8 cellular contexts compared by ENCODE assay signal in the genomic region with DNA sequence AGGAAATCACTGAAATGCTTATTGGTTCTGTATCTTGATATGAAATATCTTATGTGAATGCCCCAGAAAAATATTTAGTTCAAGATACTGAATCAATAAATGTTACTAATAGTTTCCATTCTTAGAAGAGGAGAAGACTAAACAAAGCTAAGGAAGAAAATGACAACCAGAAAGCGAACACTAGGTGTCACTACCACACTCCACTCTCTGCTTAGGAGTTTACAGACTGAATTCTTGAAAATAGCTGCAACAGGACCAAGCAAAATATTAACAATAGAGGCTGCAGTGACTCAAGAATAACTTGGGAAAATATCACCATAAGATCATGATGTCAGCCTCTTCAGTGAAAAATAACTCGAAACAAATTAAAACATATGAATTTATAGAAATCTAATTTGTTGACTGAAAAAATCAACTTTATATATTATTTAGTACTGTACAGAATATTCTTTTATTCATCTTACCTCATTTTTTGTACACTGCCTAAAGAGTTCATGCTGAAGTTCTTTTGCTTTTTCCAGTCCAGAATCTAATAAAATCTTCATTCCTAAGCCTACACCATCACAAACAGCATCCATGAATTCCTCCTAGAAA.
DNase-seq lines count a peak whose midpoint lies in the region; ATAC-seq and TF ChIP-seq lines count a peak whose summit lies in the region.

No MANE protein-coding gene starts in this region.

- intact Hi-C loops in testis (cut with DNase I; ENCODE audit: low total_unique reads), result no loop called here

- H4K91ac ChIP-seq in neuronal stem cell (ENCODE audit: low read depth, low read length, poor library complexity), result no peak overlapping the region

- POLR2A ChIA-PET in activated CD8-positive, alpha-beta T cell treated with anti-CD3 and anti-CD28 coated beads, Interleukin-2, amount 10 ng/mL, durations not matched to agents 7 days and 5 days (lab: Charles Lee), result interaction anchor here (0.6 kb wide), 1 partner anchor 60 kb away, joined by 4 read pairs; no protein-coding TSS in a partner anchor

- DNase-seq in AG09309 (ENCODE audit: low read depth) (peak; percentile 28), GM06990 (ENCODE audit: extremely low read depth, insufficient read length) (peak; percentile 22), MM.1S (peak; percentile 45), hepatocyte (ENCODE audit: low spot score) (peak; percentile 70), testis (peak; percentile 21), neuronal stem cell (ENCODE audit: low spot score) (no peak)
- DNase-seq in activated CD8-positive, alpha-beta T cell treated with anti-CD3 and anti-CD28 coated beads, Interleukin-2, amount 10 ng/mL, durations not matched to agents 7 days and 5 days, result peak; percentile 30

- CTCF ChIA-PET in activated CD8-positive, alpha-beta T cell treated with anti-CD3 and anti-CD28 coated beads, Interleukin-2, amount 10 ng/mL, durations not matched to agents 7 days and 5 days (lab: Charles Lee), result interaction anchor here (0.8 to 2.3 kb wide), 23 partner anchors 9 to 989 kb away, joined by 3 to 12 read pairs (median 5); partner anchors contain the start of gene KIF14

- TF ChIP-seq CTCF in AG09309 (IDR thresholded peaks at IDR 0.05; ENCODE audit: control insufficient read depth, insufficient read depth, low read depth, low read length, missing control alignments) (peak; percentile 74), GM06990 (IDR thresholded peaks at IDR 0.05; ENCODE audit: insufficient read depth, low read length, poor library complexity, severe bottlenecking) (peak; percentile 65), MM.1S (IDR thresholded peaks at IDR 0.05; ENCODE audit: low read length) (peak; percentile 79), hepatocyte (IDR thresholded peaks at IDR 0.05; ENCODE audit: poor library complexity) (peak; percentile 71), testis (IDR thresholded peaks at IDR 0.05) (peak; percentile 27 to 53 (median 40))

- no peak overlapping the region for H3K4me2 ChIP-seq in MM.1S (ENCODE audit: low read depth, low read length)
- no peak overlapping the region for H3K4me2 ChIP-seq in hepatocyte
- no peak overlapping the region for H3K4me2 ChIP-seq in neuronal stem cell (ENCODE audit: insufficient read depth, low read length, poor library complexity, severe bottlenecking)

- no peak overlapping the region for H3K9ac ChIP-seq in MM.1S (ENCODE audit: low read length)
- no peak overlapping the region for H3K9ac ChIP-seq in neuronal stem cell (ENCODE audit: low read depth, low read length, poor library complexity)

- H2BK15ac ChIP-seq in neuronal stem cell (ENCODE audit: low read length), result no peak overlapping the region

- H3K9me3 ChIP-seq in MM.1S (replicated peaks; ENCODE audit: insufficient read depth, low read length) (no peaks in the 10 kb centered on the region), hepatocyte (ENCODE audit: low read depth) (no peaks in the 10 kb centered on the region), testis (no peaks in the 10 kb centered on the region), neuronal stem cell (replicated peaks in 1 of 2; ENCODE audit: control insufficient read depth in 2 of 2, insufficient read depth in 1 of 2, low read depth in 1 of 2, low read length in 2 of 2) (no peaks in the 10 kb centered on the region)

- no peaks in the 10 kb centered on the region for H3K79me1 ChIP-seq in neuronal stem cell (ENCODE audit: low read depth, low read length)

- no peak overlapping the region for H2BK120ac ChIP-seq in neuronal stem cell (ENCODE audit: low read depth, low read length)

- H2BK5ac ChIP-seq in neuronal stem cell (ENCODE audit: low read length), result no peak overlapping the region

- no peaks in the 10 kb centered on the region for H3K27me3 Mint-ChIP-seq in activated CD8-positive, alpha-beta T cell treated with anti-CD3 and anti-CD28 coated beads, Interleukin-2, amount 10 ng/mL, durations not matched to agents 7 days and 5 days (ENCODE audit: low read depth)

- H3K79me2 ChIP-seq in MM.1S (ENCODE audit: low read length) (no peaks in the 10 kb centered on the region), hepatocyte (no peaks in the 10 kb centered on the region)

- H3K4me1 ChIP-seq in MM.1S (ENCODE audit: low read length) (no peaks in the 10 kb centered on the region), hepatocyte (ENCODE audit: insufficient read depth) (no peaks in the 10 kb centered on the region), testis (no peaks in the 10 kb centered on the region), neuronal stem cell (ENCODE audit: control insufficient read depth in 2 of 2, insufficient read depth in 1 of 2, low read depth in 1 of 2, low read length in 2 of 2) (peaks cover 2 to 9% of the 10 kb centered on the region in 2 donors)

- H3K27ac ChIP-seq in MM.1S (ENCODE audit: low read length), result no peak overlapping the region
- H3K27ac ChIP-seq in hepatocyte, result no peak overlapping the region
- no peak overlapping the region for H3K27ac ChIP-seq in testis
- no peak overlapping the region for H3K27ac ChIP-seq in neuronal stem cell (replicated peaks; ENCODE audit: low read length)

- no peak overlapping the region for H4K8ac ChIP-seq in neuronal stem cell (ENCODE audit: low read depth, low read length)

- 63% methylated on average over 2 of the region's 2 CpGs for WGBS in hepatocyte (ENCODE audit: low lambda C conversion rate, missing lambda C conversion rate)
- WGBS in testis, 2 donors, result 68% methylated on average over 2 of the region's 2 CpGs
- no CpG with 5 or more reads among the region's 2 CpGs for WGBS in neuronal stem cell (ENCODE audit: extremely low coverage in 2 of 2, insufficient read length in 2 of 2, insufficient replicate concordance in 1 of 2), 2 donors

- no peak overlapping the region for H3K23ac ChIP-seq in neuronal stem cell (ENCODE audit: low read depth, low read length, poor library complexity)

- 0 out of 2 replicates have a peak, but pooled peaks cover 4% of the 10 kb centered on the region for H3F3A ChIP-seq in MM.1S (ENCODE audit: insufficient read depth, low read length)

- H2AK5ac ChIP-seq in neuronal stem cell (ENCODE audit: low read depth, low read length), result no peak overlapping the region

- H3K18ac ChIP-seq in neuronal stem cell (ENCODE audit: low read length), result no peak overlapping the region

- H3K27me3 ChIP-seq in GM06990 (replicated peaks; ENCODE audit: control insufficient read depth, insufficient read depth, low read length) (no peaks in the 10 kb centered on the region), MM.1S (replicated peaks; ENCODE audit: insufficient read depth, low read length) (no peaks in the 10 kb centered on the region), hepatocyte (no peaks in the 10 kb centered on the region), testis (no peaks in the 10 kb centered on the region), neuronal stem cell (ENCODE audit: control insufficient read depth in 3 of 3, insufficient read depth in 3 of 3, low read depth in 1 of 3, low read length in 3 of 3) (no peaks in the 10 kb centered on the region)

- H4K20me1 ChIP-seq in MM.1S (ENCODE audit: insufficient read depth, low read length), result no peaks in the 10 kb centered on the region
- no peaks in the 10 kb centered on the region for H4K20me1 ChIP-seq in hepatocyte (ENCODE audit: insufficient read depth, poor library complexity, severe bottlenecking)

- no peak overlapping the region for H3K4me3 ChIP-seq in AG09309 (ENCODE audit: control insufficient read depth, low read depth, low read length)
- H3K4me3 ChIP-seq in GM06990 (replicated peaks; ENCODE audit: low read depth, low read length), result no peak overlapping the region
- H3K4me3 ChIP-seq in MM.1S (ENCODE audit: low read length), result no peak overlapping the region
- no peak overlapping the region for H3K4me3 ChIP-seq in hepatocyte
- no peak overlapping the region for H3K4me3 ChIP-seq in testis
- H3K4me3 ChIP-seq in neuronal stem cell (ENCODE audit: low read length in 2 of 2), result no peak overlapping the region

- H3K36me3 Mint-ChIP-seq in activated CD8-positive, alpha-beta T cell treated with anti-CD3 and anti-CD28 coated beads, Interleukin-2, amount 10 ng/mL, durations not matched to agents 7 days and 5 days (ENCODE audit: low read depth), result peaks cover 45% of the 10 kb centered on the region

- no peaks in the 10 kb centered on the region for H3K9me2 ChIP-seq in MM.1S (replicated peaks; ENCODE audit: insufficient read depth, low read length)
- no peaks in the 10 kb centered on the region for H3K9me2 ChIP-seq in hepatocyte (replicated peaks; ENCODE audit: insufficient read depth)

- H3K27ac Mint-ChIP-seq in activated CD8-positive, alpha-beta T cell treated with anti-CD3 and anti-CD28 coated beads, Interleukin-2, amount 10 ng/mL, durations not matched to agents 7 days and 5 days, result no peak overlapping the region

- H3K9me3 Mint-ChIP-seq in activated CD8-positive, alpha-beta T cell treated with anti-CD3 and anti-CD28 coated beads, Interleukin-2, amount 10 ng/mL, durations not matched to agents 7 days and 5 days (ENCODE audit: insufficient read depth), result no peaks in the 10 kb centered on the region

- no peak overlapping the region for H3K14ac ChIP-seq in neuronal stem cell (ENCODE audit: low read length)

- TF ChIP-seq POLR2A in testis (IDR thresholded peaks at IDR 0.05), result no peak

- no peak for ATAC-seq in activated CD8-positive, alpha-beta T cell treated with anti-CD3 and anti-CD28 coated beads, Interleukin-2, amount 10 ng/mL, durations not matched to agents 7 days and 5 days
- ATAC-seq in HG03521 (IDR thresholded peaks at IDR 0.05; ENCODE audit: unreplicated experiment), result no peak

- H2AFZ ChIP-seq in MM.1S (ENCODE audit: low read length), result no peak overlapping the region
- no peak overlapping the region for H2AFZ ChIP-seq in hepatocyte
- no peak overlapping the region for H2AFZ ChIP-seq in neuronal stem cell (ENCODE audit: low read length)

- no peak overlapping the region for H3K4me3 Mint-ChIP-seq in activated CD8-positive, alpha-beta T cell treated with anti-CD3 and anti-CD28 coated beads, Interleukin-2, amount 10 ng/mL, durations not matched to agents 7 days and 5 days

- peaks cover 3% of the 10 kb centered on the region for H3K4me1 Mint-ChIP-seq in activated CD8-positive, alpha-beta T cell treated with anti-CD3 and anti-CD28 coated beads, Interleukin-2, amount 10 ng/mL, durations not matched to agents 7 days and 5 days (ENCODE audit: low read depth)

- no peak overlapping the region for H3K4ac ChIP-seq in neuronal stem cell (ENCODE audit: low read length)

- H3K36me3 ChIP-seq in GM06990 (ENCODE audit: control insufficient read depth, insufficient read depth, low read length) (no peaks in the 10 kb centered on the region; the same call in 1 of the 2 replicates), MM.1S (replicated peaks; ENCODE audit: insufficient read depth, low read length) (no peaks in the 10 kb centered on the region; the same call in 1 of the 2 replicates), hepatocyte (replicated peaks; ENCODE audit: insufficient read depth, low read depth) (no peaks in the 10 kb centered on the region), testis (ENCODE audit: low read depth, missing control alignments) (no peaks in the 10 kb centered on the region), neuronal stem cell (replicated peaks in 1 of 2; ENCODE audit: control insufficient read depth in 2 of 2, insufficient read depth in 2 of 2, low read length in 2 of 2) (peaks cover 6 to 91% of the 10 kb centered on the region in 2 donors)

- no peak overlapping the region for H2BK12ac ChIP-seq in neuronal stem cell (ENCODE audit: low read length)
